2 cellular contexts compared by ENCODE assay signal in the genomic region with DNA sequence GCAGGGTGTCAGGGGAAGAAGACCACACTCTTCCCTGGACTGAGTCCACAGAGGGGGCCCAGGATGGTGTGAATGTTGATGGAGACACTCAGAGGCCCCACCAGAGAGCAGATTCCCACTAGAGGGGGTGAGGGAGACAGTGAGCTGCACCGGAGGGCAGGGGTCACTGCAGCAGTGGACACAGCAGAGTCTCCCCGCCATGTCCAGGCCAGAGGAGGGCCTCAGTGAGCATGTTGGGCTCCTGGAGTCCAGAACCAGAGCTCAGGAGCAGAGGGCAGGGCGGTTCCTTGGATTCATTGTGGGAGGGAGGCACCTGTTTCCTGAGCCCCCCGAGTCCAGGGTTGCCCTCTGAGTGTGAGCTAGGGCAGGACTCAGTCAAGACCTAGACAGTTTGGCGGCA.
TF ChIP-seq lines count a peak whose summit lies in the region.

No MANE protein-coding gene starts in this region.

TF ChIP-seq in GM23338, 12 proteins besides CTCF, POLR2A, EP300 and RAD21:
- TF ChIP-seq EZH2phosphoT487 (IDR thresholded peaks at IDR 0.05; ENCODE audit: unreplicated experiment) = no peak
- no peak for TF ChIP-seq POLR2AphosphoS5 (IDR thresholded peaks at IDR 0.05; ENCODE audit: low read depth)
- TF ChIP-seq ZNF331 (CRISPR knock-in tag; IDR thresholded peaks at IDR 0.05; ENCODE audit: low read depth) = no peak

TF ChIP-seq in H1, 55 proteins besides CTCF, POLR2A, EP300 and RAD21:
- no peak for TF ChIP-seq POU5F1 (IDR thresholded peaks at IDR 0.05; ENCODE audit: low read depth, low read length)
- no peak for TF ChIP-seq SP1 (IDR thresholded peaks at IDR 0.05; ENCODE audit: low read depth, low read length)
- TF ChIP-seq, protein P1, sequence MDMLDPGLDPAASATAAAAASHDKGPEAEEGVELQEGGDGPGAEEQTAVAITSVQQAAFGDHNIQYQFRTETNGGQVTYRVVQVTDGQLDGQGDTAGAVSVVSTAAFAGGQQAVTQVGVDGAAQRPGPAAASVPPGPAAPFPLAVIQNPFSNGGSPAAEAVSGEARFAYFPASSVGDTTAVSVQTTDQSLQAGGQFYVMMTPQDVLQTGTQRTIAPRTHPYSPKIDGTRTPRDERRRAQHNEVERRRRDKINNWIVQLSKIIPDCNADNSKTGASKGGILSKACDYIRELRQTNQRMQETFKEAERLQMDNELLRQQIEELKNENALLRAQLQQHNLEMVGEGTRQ (IDR thresholded peaks at IDR 0.05; ENCODE audit: low read length) = no peak
